10 cellular contexts compared by ENCODE assay signal in genomic region chr20:44601801-44602204, GRCh38. TPM values are rescaled to one million over a fixed set of nuclear protein-coding genes. Genes with fewer than 3 reads are reported as not detected.
DNase-seq lines count a peak whose midpoint lies in the region; ATAC-seq and TF ChIP-seq lines count a peak whose summit lies in the region.
"Had no signal": no experiment of that assay in that cellular context is flagged by ENCODE, and none has a peak within 500 bp of the region (broad histone marks: within the 10 kb centered on the region; RNA-seq: fewer than 3 reads in every experiment).

No MANE protein-coding gene starts in this region.

- WGBS in ovary, 3 donors: 0% methylated on average over 1 of the region's 1 CpG

- H3K9me3 ChIP-seq in Peyer's patch (peaks cover 0 to 4% (median 0%) of the 10 kb centered on the region in 4 donors), ovary (no peaks in the 10 kb centered on the region)

- H3K4me1 ChIP-seq in Peyer's patch (peaks cover 0 to 58% (median 22%) of the 10 kb centered on the region in 4 donors), ovary (ENCODE audit: insufficient read depth) (peaks cover 28% of the 10 kb centered on the region)

- no peaks in the 10 kb centered on the region for H3K27me3 ChIP-seq in Peyer's patch
- no peaks in the 10 kb centered on the region for H3K27me3 ChIP-seq in ovary

- DNase-seq in AG08395 (ENCODE audit: low spot score): peak; percentile 91
- DNase-seq in Peyer's patch: peak in 1 of 3 donors; percentile 63
- DNase-seq in fibroblast of pulmonary artery (ENCODE audit: low read depth): peak; percentile 84
- DNase-seq in ovary: peak; percentile 78 to 84 (median 81)
- DNase-seq in H4 (ENCODE audit: low spot score): no peak
- no peak for DNase-seq in NCI-H524 (lab: John Stamatoyannopoulos, UW)
- DNase-seq: DMS 273 treated with DMSO at 0.1 percent for 48 hours, NCI-H1105 treated with DMSO at 0.1 percent for 48 hours had no signal

- H3K27ac ChIP-seq in Peyer's patch (peak overlapping the region; percentile 58 to 88 (median 64)), ovary (peak overlapping the region; percentile 50 to 85)

- ATAC-seq in HG03139 (IDR thresholded peaks at IDR 0.05; ENCODE audit: unreplicated experiment) (no peak), HG03045 (IDR thresholded peaks at IDR 0.05; ENCODE audit: unreplicated experiment) (no peak)

- TF ChIP-seq CTCF in Peyer's patch (IDR thresholded peaks at IDR 0.05) (no peak), fibroblast of pulmonary artery (IDR thresholded peaks at IDR 0.05; ENCODE audit: low read length, missing control alignments) (no peak), ovary (IDR thresholded peaks at IDR 0.05) (no peak)

- H3K4me3 ChIP-seq in Peyer's patch (no peak overlapping the region), fibroblast of pulmonary artery (replicated peaks; ENCODE audit: low read depth, low read length) (no peak overlapping the region), ovary (no peak overlapping the region)

- TF ChIP-seq EP300 in ovary (IDR thresholded peaks at IDR 0.05): no peak

- TF ChIP-seq POLR2A in Peyer's patch (IDR thresholded peaks at IDR 0.05) (no peak), ovary (IDR thresholded peaks at IDR 0.05) (no peak)

- no peaks in the 10 kb centered on the region for H3K36me3 ChIP-seq in Peyer's patch
- no peaks in the 10 kb centered on the region for H3K36me3 ChIP-seq in ovary

- intact Hi-C loops in ovary (cut with DNase I): loop anchor here in 2 of 4 donors (5.0 to 10.0 kb wide), 3 partner anchors 57 to 387 kb away; partner anchors contain the start of gene OSER1 (in 1 of the 2)

RNA-seq across cellular contexts. Expression of gene PKIG, which starts 19.4 kb away (rescaled TPM):
- total RNA-seq in Peyer's patch: 10 to 100 TPM; 27.9 to 60.2 (median 28.3) TPM
- total RNA-seq in ovary: 100 to 1,000 TPM in 1 of 7 donors, 10 to 100 TPM in 6; 37.0 to 114 (median 49.9) TPM
- 10 to 100 TPM; 46.9 to 74.9 TPM for polyA plus RNA-seq in ovary
- 73.8 and 77.3 TPM in 2 replicates for total RNA-seq in H4 (2014; rRNA removed; shearing (Covaris generic))

RNA-seq across cellular contexts. Expression of gene ADA, which starts 49.7 kb away (rescaled TPM):
- 10 to 100 TPM in 1 of 4 donors, 1 to 10 TPM in 3; 1.6 to 25.6 (median 5.0) TPM for total RNA-seq in Peyer's patch
- total RNA-seq in ovary: 1 to 10 TPM; 1.1 to 5.7 (median 3.2) TPM
- 1 to 10 TPM; 2.8 to 7.4 TPM for polyA plus RNA-seq in ovary
- 7.9 and 11.3 TPM in 2 replicates for total RNA-seq in H4 (2014; rRNA removed; shearing (Covaris generic))

Comparison
In these comparisons a context has a peak if more than half of its experiments do, and no peak if none do; other contexts are left out.
1. DNase-seq: peak in AG08395 (single experiment), fibroblast of pulmonary artery (single experiment) and ovary (5 of 5); none in H4 (single experiment) and NCI-H524 (0 of 2).